Comparison of ENCODE assay signal across 8 cellular contexts in genomic region chr7:16648551-16648950, GRCh38. TPM values are rescaled to one million over a fixed set of nuclear protein-coding genes. Genes with fewer than 3 reads are reported as not detected.
DNase-seq lines count a peak whose midpoint lies in the region; ATAC-seq and TF ChIP-seq lines count a peak whose summit lies in the region.

No MANE protein-coding gene starts in this region.

- H2AFZ ChIP-seq in GM23248: no peak overlapping the region

- peak overlapping the region; percentile 61 to 93 (median 88) for H3K4me2 ChIP-seq in BLaER1 treated with 17β-estradiol and CSF1 and Interleukin-3, amounts not matched to agents 10 nM and 100 nM
- H3K4me2 ChIP-seq in GM23248 (ENCODE audit: unreplicated experiment): no peak overlapping the region

- peaks cover 6 to 82% (median 69%) of the 10 kb centered on the region in 11 experiments; a peak in 21 of 22 replicates for H4K20me1 ChIP-seq in BLaER1 treated with 17β-estradiol and CSF1 and Interleukin-3, amounts not matched to agents 10 nM and 100 nM
- H4K20me1 ChIP-seq in GM23248 (ENCODE audit: insufficient read depth): no peaks in the 10 kb centered on the region

- no peaks in the 10 kb centered on the region for H3K9me2 ChIP-seq in GM23248 (ENCODE audit: insufficient read depth)

- peaks cover 85% of the 10 kb centered on the region for H3K79me2 ChIP-seq in GM23248 (ENCODE audit: insufficient read depth)

- peaks cover 66% of the 10 kb centered on the region for H3K4me1 Mint-ChIP-seq in WTC11

- no peak overlapping the region for H3K27ac ChIP-seq in BLaER1 treated with 17β-estradiol and CSF1 and Interleukin-3, amounts not matched to agents 10 nM and 100 nM
- no peak overlapping the region for H3K27ac ChIP-seq in GM23248

- H3K4me3 ChIP-seq in BLaER1 treated with 17β-estradiol and CSF1 and Interleukin-3, amounts not matched to agents 10 nM and 100 nM: peak overlapping the region in 5 of 10 experiments; percentile 8 to 99 (median 90); a peak in 6 of 20 replicates
- no peak overlapping the region for H3K4me3 ChIP-seq in HAP-1
- no peak overlapping the region for H3K4me3 ChIP-seq in GM23248

- no peaks in the 10 kb centered on the region for H3K36me3 Mint-ChIP-seq in WTC11

- TF ChIP-seq CTCF in WTC11 (IDR thresholded peaks at IDR 0.05): no peak

- H3K4me3 Mint-ChIP-seq in WTC11: peak overlapping the region; percentile 99

- H3K9ac ChIP-seq in BLaER1 treated with 17β-estradiol and CSF1 and Interleukin-3, amounts not matched to agents 10 nM and 100 nM: no peak overlapping the region
- no peak overlapping the region for H3K9ac ChIP-seq in GM23248

- POLR2A ChIA-PET in WTC11 (lab: Charles Lee): no interaction called here

- DNase-seq in HAP-1 (ENCODE audit: low spot score in 2 of 2): peak; percentile 62 to 69
- DNase-seq in WTC11 (ENCODE audit: low spot score): no peak
- DNase-seq in lung microvascular endothelial cell (ENCODE audit: low read depth in 2 of 2): peak; percentile 28 to 40
- no peak for DNase-seq in stimulated activated CD4-positive, alpha-beta T cell treated with anti-CD3 and anti-CD28 coated beads, Interleukin-12 subunit alpha, Interleukin-12 subunit beta, amount 100 ng/mL, for 4 hours
- DNase-seq in GM23248: no peak
- DNase-seq in DMS153 (lab: John Stamatoyannopoulos, UW): no peak

- WGBS in GM23248 (ENCODE audit: low coverage in 1 of 2, low lambda C conversion rate in 2 of 2, missing lambda C conversion rate in 2 of 2), 2 experiments: 55 to 71% methylated on average over 1 of the region's 1 CpG

- H3K4me1 ChIP-seq in BLaER1 treated with 17β-estradiol and CSF1 and Interleukin-3, amounts not matched to agents 10 nM and 100 nM: peaks cover 25 to 58% (median 46%) of the 10 kb centered on the region in 10 experiments
- H3K4me1 ChIP-seq in HAP-1: peaks cover 31% of the 10 kb centered on the region
- peaks cover 30% of the 10 kb centered on the region for H3K4me1 ChIP-seq in GM23248 (ENCODE audit: insufficient read depth)

- peaks cover 12% of the 10 kb centered on the region for H3F3A ChIP-seq in GM23248 (ENCODE audit: insufficient read depth)

- peaks cover 3% of the 10 kb centered on the region for H3K27me3 Mint-ChIP-seq in WTC11 (ENCODE audit: low read depth)

- H3K36me3 ChIP-seq in BLaER1 treated with 17β-estradiol and CSF1 and Interleukin-3, amounts not matched to agents 10 nM and 100 nM: peaks cover 0 to 45% (median 24%) of the 10 kb centered on the region in 11 experiments; a peak in 16 of 22 replicates
- no peaks in the 10 kb centered on the region for H3K36me3 ChIP-seq in HAP-1 (replicated peaks)
- H3K36me3 ChIP-seq in GM23248 (ENCODE audit: low read depth): no peaks in the 10 kb centered on the region

- no peaks in the 10 kb centered on the region for H3K27me3 ChIP-seq in BLaER1 treated with 17β-estradiol and CSF1 and Interleukin-3, amounts not matched to agents 10 nM and 100 nM
- H3K27me3 ChIP-seq in HAP-1 (ENCODE audit: low read depth): no peaks in the 10 kb centered on the region
- no peaks in the 10 kb centered on the region for H3K27me3 ChIP-seq in GM23248 (replicated peaks; ENCODE audit: insufficient read depth)

- H3K9me3 Mint-ChIP-seq in WTC11: no peaks in the 10 kb centered on the region

- H3K9me3 ChIP-seq in BLaER1 treated with 17β-estradiol and CSF1 and Interleukin-3, amounts not matched to agents 10 nM and 100 nM (replicated peaks in 1 of 11): no peaks in the 10 kb centered on the region
- H3K9me3 ChIP-seq in HAP-1 (no peaks in the 10 kb centered on the region), GM23248 (ENCODE audit: low read depth) (no peaks in the 10 kb centered on the region)

- H3K27ac Mint-ChIP-seq in WTC11: peak overlapping the region; percentile 21

- CTCF ChIA-PET in WTC11 (lab: Charles Lee): no interaction called here

- in situ Hi-C loops in HAP-1 (cut with MboI; ENCODE audit: low sequenced_read_pairs): no loop called here
- in situ Hi-C loops in GM23248 (cut with MboI): no loop called here

- ATAC-seq in WTC11 (peak; percentile 21), GM19455 (IDR thresholded peaks at IDR 0.05; ENCODE audit: unreplicated experiment) (no peak)

TF ChIP-seq in WTC11, 78 proteins besides CTCF, POLR2A, EP300 and RAD21 (continues in another document):
- no peak for TF ChIP-seq NFYB (CRISPR knock-in tag; conservative IDR thresholded peaks at IDR 0.05; ENCODE audit: low read depth)
- no peak for TF ChIP-seq NR3C1 (CRISPR knock-in tag; conservative IDR thresholded peaks at IDR 0.05; ENCODE audit: low read depth)
- no peak for TF ChIP-seq ZNF138 (CRISPR knock-in tag; conservative IDR thresholded peaks at IDR 0.05)
- no peak for TF ChIP-seq JAZF1 (CRISPR knock-in tag; IDR thresholded peaks at IDR 0.05)
- TF ChIP-seq PRRX2 (CRISPR knock-in tag; IDR thresholded peaks at IDR 0.05): no peak
- TF ChIP-seq ZMAT4 (CRISPR knock-in tag; IDR thresholded peaks at IDR 0.05): no peak
- TF ChIP-seq NFATC4 (CRISPR knock-in tag; IDR thresholded peaks at IDR 0.05): no peak
- TF ChIP-seq GRHL2 (CRISPR knock-in tag; IDR thresholded peaks at IDR 0.05; ENCODE audit: insufficient replicate concordance, severe bottlenecking): no peak
- TF ChIP-seq, protein P1, sequence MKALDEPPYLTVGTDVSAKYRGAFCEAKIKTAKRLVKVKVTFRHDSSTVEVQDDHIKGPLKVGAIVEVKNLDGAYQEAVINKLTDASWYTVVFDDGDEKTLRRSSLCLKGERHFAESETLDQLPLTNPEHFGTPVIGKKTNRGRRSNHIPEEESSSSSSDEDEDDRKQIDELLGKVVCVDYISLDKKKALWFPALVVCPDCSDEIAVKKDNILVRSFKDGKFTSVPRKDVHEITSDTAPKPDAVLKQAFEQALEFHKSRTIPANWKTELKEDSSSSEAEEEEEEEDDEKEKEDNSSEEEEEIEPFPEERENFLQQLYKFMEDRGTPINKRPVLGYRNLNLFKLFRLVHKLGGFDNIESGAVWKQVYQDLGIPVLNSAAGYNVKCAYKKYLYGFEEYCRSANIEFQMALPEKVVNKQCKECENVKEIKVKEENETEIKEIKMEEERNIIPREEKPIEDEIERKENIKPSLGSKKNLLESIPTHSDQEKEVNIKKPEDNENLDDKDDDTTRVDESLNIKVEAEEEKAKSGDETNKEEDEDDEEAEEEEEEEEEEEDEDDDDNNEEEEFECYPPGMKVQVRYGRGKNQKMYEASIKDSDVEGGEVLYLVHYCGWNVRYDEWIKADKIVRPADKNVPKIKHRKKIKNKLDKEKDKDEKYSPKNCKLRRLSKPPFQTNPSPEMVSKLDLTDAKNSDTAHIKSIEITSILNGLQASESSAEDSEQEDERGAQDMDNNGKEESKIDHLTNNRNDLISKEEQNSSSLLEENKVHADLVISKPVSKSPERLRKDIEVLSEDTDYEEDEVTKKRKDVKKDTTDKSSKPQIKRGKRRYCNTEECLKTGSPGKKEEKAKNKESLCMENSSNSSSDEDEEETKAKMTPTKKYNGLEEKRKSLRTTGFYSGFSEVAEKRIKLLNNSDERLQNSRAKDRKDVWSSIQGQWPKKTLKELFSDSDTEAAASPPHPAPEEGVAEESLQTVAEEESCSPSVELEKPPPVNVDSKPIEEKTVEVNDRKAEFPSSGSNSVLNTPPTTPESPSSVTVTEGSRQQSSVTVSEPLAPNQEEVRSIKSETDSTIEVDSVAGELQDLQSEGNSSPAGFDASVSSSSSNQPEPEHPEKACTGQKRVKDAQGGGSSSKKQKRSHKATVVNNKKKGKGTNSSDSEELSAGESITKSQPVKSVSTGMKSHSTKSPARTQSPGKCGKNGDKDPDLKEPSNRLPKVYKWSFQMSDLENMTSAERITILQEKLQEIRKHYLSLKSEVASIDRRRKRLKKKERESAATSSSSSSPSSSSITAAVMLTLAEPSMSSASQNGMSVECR (CRISPR knock-in tag; IDR thresholded peaks at IDR 0.05; ENCODE audit: borderline replicate concordance): no peak
- no peak for TF ChIP-seq RORB (CRISPR knock-in tag; IDR thresholded peaks at IDR 0.05)
- TF ChIP-seq ATF2 (CRISPR knock-in tag; IDR thresholded peaks at IDR 0.05; ENCODE audit: borderline replicate concordance, low read depth): no peak

RNA-seq across cellular contexts. Expression of gene BZW2, which starts 2.6 kb away (rescaled TPM):
- 100.0 to 105 TPM (median 104 TPM) in 3 replicates for total RNA-seq in WTC11 (2021)
- total RNA-seq in lung microvascular endothelial cell: 56.9 and 73.2 TPM in 2 replicates
- 54.1 and 61.0 TPM in 2 replicates for total RNA-seq in GM23248 (2014; rRNA removed; shearing (Covaris generic))
- 60.9 and 64.3 TPM in 2 replicates for polyA plus RNA-seq in GM23248 (2016; fragmentation: Nextera tagmentation; extraction: Ambion mirVana)

RNA-seq across cellular contexts. Expression of gene ANKMY2, which starts 3.0 kb away (rescaled TPM):
- total RNA-seq in WTC11 (2021) (12.0 to 13.6 TPM (median 13.0 TPM) in 3 replicates), lung microvascular endothelial cell (7.9 and 8.5 TPM in 2 replicates)
- 23.0 and 23.1 TPM in 2 replicates for total RNA-seq in GM23248 (2014; rRNA removed; shearing (Covaris generic))
- polyA plus RNA-seq in GM23248 (2016; fragmentation: Nextera tagmentation; extraction: Ambion mirVana): 19.3 and 22.1 TPM in 2 replicates

Comparison
In these comparisons a context has a peak if more than half of its experiments do, and no peak if none do; other contexts are left out.
1. DNase-seq: peak in HAP-1 (2 of 2) and lung microvascular endothelial cell (2 of 2); none in WTC11 (single experiment), stimulated activated CD4-positive, alpha-beta T cell treated with anti-CD3 and anti-CD28 coated beads, Interleukin-12 subunit alpha, Interleukin-12 subunit beta, amount 100 ng/mL, for 4 hours (single experiment), GM23248 (single experiment) and DMS153 (single experiment).